Comparison of ENCODE assay signal across 10 cellular contexts in the genomic region with DNA sequence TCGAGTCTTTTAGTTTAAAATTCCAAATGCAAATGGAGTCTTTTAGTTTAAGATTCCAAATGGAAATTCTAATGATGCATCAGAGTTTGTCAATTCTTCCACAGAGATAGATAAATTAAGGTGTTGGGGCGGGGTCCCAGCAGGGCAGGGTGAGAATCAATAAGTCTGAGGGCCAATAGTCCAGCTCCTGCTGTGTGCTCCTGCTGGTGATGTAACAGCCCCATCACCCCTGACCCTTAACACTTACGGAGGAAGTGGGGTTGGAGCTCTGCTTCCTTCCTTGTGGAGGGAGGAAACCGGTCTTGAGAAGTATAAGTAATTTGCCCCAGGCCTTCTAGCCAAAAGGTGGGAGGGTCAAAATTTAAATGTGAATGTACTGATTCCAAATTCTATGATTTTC. TPM values are rescaled to one million over a fixed set of nuclear protein-coding genes. Genes with fewer than 3 reads are reported as not detected.
DNase-seq lines count a peak whose midpoint lies in the region; ATAC-seq and TF ChIP-seq lines count a peak whose summit lies in the region.
"Had no signal": no experiment of that assay in that cellular context is flagged by ENCODE, and none has a peak within 500 bp of the region (broad histone marks: within the 10 kb centered on the region; RNA-seq: fewer than 3 reads in every experiment).

No MANE protein-coding gene starts in this region.

- intact Hi-C loops in activated CD4-positive, alpha-beta T cell treated with anti-CD3 and anti-CD28 coated beads for 36 hours (cut with DNase I, micrococcal nuclease), result loop anchor here in 1 of 2 experiments (1.0 to 10.0 kb wide), 2 partner anchors 16 to 779 kb away; a partner anchor contains a TSS
- intact Hi-C loops in gastrocnemius medialis (cut with DNase I; ENCODE audit: low total_unique reads), result no loop called here

- in situ Hi-C loops in gastrocnemius medialis (cut with MboI; ENCODE audit: low sequenced_read_pairs in 4 of 4), result no loop called here

- H3K27me3 ChIP-seq in gastrocnemius medialis (no peaks in the 10 kb centered on the region), gastroesophageal sphincter (no peaks in the 10 kb centered on the region)

- H3K4me3 ChIP-seq in fibroblast of villous mesenchyme (ENCODE audit: low read depth, low read length) (no peak overlapping the region), gastrocnemius medialis (peak overlapping the region in 1 of 4 donors; percentile 13), gastroesophageal sphincter (no peak overlapping the region)

- H3K4me3 Mint-ChIP-seq in activated CD4-positive, alpha-beta T cell treated with anti-CD3 and anti-CD28 coated beads for 36 hours, result peak overlapping the region; percentile 46
- H3K4me3 Mint-ChIP-seq in T-cell, result peak overlapping the region; percentile 58 to 60 (median 60)

- H3K27ac ChIP-seq in gastrocnemius medialis, result peak overlapping the region in 3 of 4 donors; percentile 51 to 76 (median 52)
- H3K27ac ChIP-seq in gastroesophageal sphincter, result peak overlapping the region in 1 of 4 donors; percentile 14

- POLR2A ChIA-PET in activated CD4-positive, alpha-beta T cell treated with anti-CD3 and anti-CD28 coated beads for 36 hours (lab: Charles Lee), result no interaction called here
- POLR2A ChIA-PET in T-cell (lab: Charles Lee), result interaction anchor here (0.6 to 2.1 kb wide), 6 partner anchors 16 to 78 kb away, joined by 3 to 28 read pairs (median 9); a partner anchor contains a TSS

- H3K9me3 Mint-ChIP-seq in activated CD4-positive, alpha-beta T cell treated with anti-CD3 and anti-CD28 coated beads for 36 hours (ENCODE audit: low read depth), result no peaks in the 10 kb centered on the region
- H3K9me3 Mint-ChIP-seq in T-cell, result no peaks in the 10 kb centered on the region

- peaks cover 31% of the 10 kb centered on the region for H3K36me3 Mint-ChIP-seq in activated CD4-positive, alpha-beta T cell treated with anti-CD3 and anti-CD28 coated beads for 36 hours (ENCODE audit: low read depth)
- peaks cover 29% of the 10 kb centered on the region for H3K36me3 Mint-ChIP-seq in T-cell

- no peak for TF ChIP-seq EP300 in gastroesophageal sphincter (IDR thresholded peaks at IDR 0.05)

- no peak for DNase-seq in activated CD4-positive, alpha-beta T cell treated with anti-CD3 and anti-CD28 coated beads for 36 hours
- DNase-seq in activated CD4-positive, alpha-beta T cell treated with anti-CD3 and anti-CD28 coated beads, Interleukin-2, amount 50 U/mL, for 4 hours, result no peak
- DNase-seq in T-cell (peak in 2 of 34 experiments; percentile 4 to 18), fibroblast of villous mesenchyme (ENCODE audit: low read depth) (peak; percentile 48), gastrocnemius medialis (no peak)
- DNase-seq in stimulated activated CD4-positive, alpha-beta T cell treated with anti-CD3 and anti-CD28 coated beads, Interleukin-2, amount 100 ng/mL, for 24 hours, result no peak
- DNase-seq: ACHN, nucleus accumbens had no signal

- peaks cover 65% of the 10 kb centered on the region for H3K4me1 Mint-ChIP-seq in activated CD4-positive, alpha-beta T cell treated with anti-CD3 and anti-CD28 coated beads for 36 hours
- H3K4me1 Mint-ChIP-seq in T-cell, result peaks cover 68 to 75% (median 72%) of the 10 kb centered on the region in 3 donors

- 63 to 83% methylated on average over 2 to 3 of the region's 4 CpGs for WGBS in gastroesophageal sphincter (ENCODE audit: low coverage in 1 of 2), 2 donors

- no peaks in the 10 kb centered on the region for H3K27me3 Mint-ChIP-seq in activated CD4-positive, alpha-beta T cell treated with anti-CD3 and anti-CD28 coated beads for 36 hours
- no peaks in the 10 kb centered on the region for H3K27me3 Mint-ChIP-seq in T-cell

- ATAC-seq in activated CD4-positive, alpha-beta T cell treated with anti-CD3 and anti-CD28 coated beads for 36 hours, result peak; percentile 32
- ATAC-seq in T-cell (replicated peaks in 1 of 4), result peak in 2 of 4 experiments; percentile 34 to 42
- peak in 1 of 2 donors; percentile 60 for ATAC-seq in gastrocnemius medialis
- no peak for ATAC-seq in HG02970 (IDR thresholded peaks at IDR 0.05; ENCODE audit: low FRiP score, unreplicated experiment)
- ATAC-seq in gastroesophageal sphincter, result no peak

- H3K36me3 ChIP-seq in gastrocnemius medialis (peaks cover 0 to 22% of the 10 kb centered on the region in 2 donors), gastroesophageal sphincter (peaks cover 0 to 42% of the 10 kb centered on the region in 2 donors)

- no peaks in the 10 kb centered on the region for H3K9me3 ChIP-seq in gastrocnemius medialis
- H3K9me3 ChIP-seq in gastroesophageal sphincter, result no peaks in the 10 kb centered on the region

- H3K27ac Mint-ChIP-seq in activated CD4-positive, alpha-beta T cell treated with anti-CD3 and anti-CD28 coated beads for 36 hours, result peak overlapping the region; percentile 88
- H3K27ac Mint-ChIP-seq in T-cell, result peak overlapping the region; percentile 81 to 89

- H3K4me1 ChIP-seq in gastrocnemius medialis (peaks cover 10 to 29% of the 10 kb centered on the region in 2 donors), gastroesophageal sphincter (peaks cover 0 to 13% (median 0%) of the 10 kb centered on the region in 3 donors)

- CTCF ChIA-PET in activated CD4-positive, alpha-beta T cell treated with anti-CD3 and anti-CD28 coated beads for 36 hours (lab: Charles Lee), result interaction anchor here (1.0 to 1.9 kb wide), 2 partner anchors 16 to 17 kb away, joined by 3 to 6 read pairs; no protein-coding TSS in a partner anchor
- CTCF ChIA-PET in T-cell (lab: Charles Lee), result interaction anchor here (0.6 to 1.4 kb wide), 6 partner anchors 16 to 105 kb away, joined by 3 to 12 read pairs (median 4); no protein-coding TSS in a partner anchor

- TF ChIP-seq CTCF in fibroblast of villous mesenchyme (IDR thresholded peaks at IDR 0.05; ENCODE audit: insufficient read depth, low read depth, low read length), result no peak
- TF ChIP-seq CTCF in gastrocnemius medialis (IDR thresholded peaks at IDR 0.05 in 4 of 5, conservative IDR thresholded peaks at IDR 0.05 in 1 of 5), result no peak
- TF ChIP-seq CTCF in gastroesophageal sphincter (IDR thresholded peaks at IDR 0.05), result no peak

- TF ChIP-seq POLR2A in gastrocnemius medialis (IDR thresholded peaks at IDR 0.05) (no peak), gastroesophageal sphincter (IDR thresholded peaks at IDR 0.05) (no peak)

RNA-seq across cellular contexts. Expression of a gene that starts 17.3 kb away (rescaled TPM):
- 10 to 100 TPM; 17.1 to 19.3 TPM for total RNA-seq in activated CD4-positive, alpha-beta T cell treated with anti-CD3 and anti-CD28 coated beads for 36 hours
- 10 to 100 TPM; 16.1 to 28.3 (median 27.4) TPM for total RNA-seq in T-cell
- 8.7 and 10.8 TPM in 2 replicates for total RNA-seq in fibroblast of villous mesenchyme
- total RNA-seq in gastrocnemius medialis, result 10 to 100 TPM in 3 of 4 donors, 1 to 10 TPM in 1; 9.6 to 18.5 (median 14.3) TPM
- 10 to 100 TPM; 11.4 to 15.1 (median 12.4) TPM for total RNA-seq in gastroesophageal sphincter
